ENCODE assay signal across 8 cellular contexts in genomic region chr12:75481774-75482173, GRCh38. TPM values are rescaled to one million over a fixed set of nuclear protein-coding genes. Genes with fewer than 3 reads are reported as not detected.
A peak's percentile ranks its signal among the peaks of the same experiment; 100 is the strongest.
DNase-seq lines count a peak whose midpoint lies in the region; ATAC-seq and TF ChIP-seq lines count a peak whose summit lies in the region.

No MANE protein-coding gene starts in this region.

- H3K4me2 ChIP-seq in osteoblast (ENCODE audit: insufficient read depth, low read length), result peak overlapping the region; percentile 90
- H3K4me2 ChIP-seq in H9 (ENCODE audit: insufficient read depth, insufficient read length, low read length), result no peak overlapping the region

- peak overlapping the region; percentile 69 for H3K27ac ChIP-seq in CD8-positive, alpha-beta T cell (ENCODE audit: low read depth, low read length)
- H3K27ac ChIP-seq in osteoblast (ENCODE audit: low read depth, low read length), result peak overlapping the region; percentile 89
- H3K27ac ChIP-seq in H9 (ENCODE audit: insufficient read length, low read depth, low read length), result no peak overlapping the region

- H2AK5ac ChIP-seq in H9 (ENCODE audit: insufficient read length, low read length), result no peak overlapping the region

- no peak for DNase-seq in CD8-positive, alpha-beta T cell
- DNase-seq in M059J (ENCODE audit: low read depth) (peak; percentile 61), chondrocyte (ENCODE audit: low spot score) (no peak), osteoblast (ENCODE audit: insufficient read length, low spot score, missing footprints) (no peak), H9 (no peak), NCI-H2107 (lab: John Stamatoyannopoulos, UW) (no peak), SW 1271 (lab: John Stamatoyannopoulos, UW) (no peak), germinal center (ENCODE audit: low spot score) (no peak)

- H3K79me2 ChIP-seq in osteoblast (ENCODE audit: insufficient read depth, low read length) (peaks cover 56% of the 10 kb centered on the region), H9 (ENCODE audit: insufficient read depth, low read length) (no peaks in the 10 kb centered on the region)

- H3K4me1 Mint-ChIP-seq in CD8-positive, alpha-beta T cell (ENCODE audit: low read depth), result peaks cover 89% of the 10 kb centered on the region
- H3K4me1 Mint-ChIP-seq in chondrocyte (ENCODE audit: low read depth), result peaks cover 63% of the 10 kb centered on the region
- peaks cover 14 to 23% of the 10 kb centered on the region in 2 experiments for H3K4me1 Mint-ChIP-seq in H9

- H3K9me3 ChIP-seq in CD8-positive, alpha-beta T cell (ENCODE audit: low read length), result no peaks in the 10 kb centered on the region
- H3K9me3 ChIP-seq in osteoblast (ENCODE audit: low read depth, low read length) (no peaks in the 10 kb centered on the region), H9 (ENCODE audit: control insufficient read depth, low read depth, low read length) (no peaks in the 10 kb centered on the region)

- H3K79me1 ChIP-seq in H9 (ENCODE audit: insufficient read depth, low read depth, low read length, poor library complexity, severe bottlenecking), result no peaks in the 10 kb centered on the region

- H3T11ph ChIP-seq in H9 (ENCODE audit: low read length), result no peak overlapping the region

- H3K14ac ChIP-seq in H9 (ENCODE audit: insufficient read depth, low read length), result no peak overlapping the region

- no peak overlapping the region for H3K18ac ChIP-seq in H9 (ENCODE audit: insufficient read length, low read depth, low read length)

- no peak overlapping the region for H3K4ac ChIP-seq in H9 (ENCODE audit: low read depth, low read length)

- H3K36me3 ChIP-seq in CD8-positive, alpha-beta T cell (ENCODE audit: insufficient read depth, low read length), result no peaks in the 10 kb centered on the region
- peaks cover 39% of the 10 kb centered on the region for H3K36me3 ChIP-seq in osteoblast (ENCODE audit: insufficient read depth, low read length)

- peak overlapping the region; percentile 98 for H3K4me3 Mint-ChIP-seq in CD8-positive, alpha-beta T cell
- peak overlapping the region; percentile 92 for H3K4me3 Mint-ChIP-seq in chondrocyte (ENCODE audit: unreplicated experiment)
- no peak overlapping the region for H3K4me3 Mint-ChIP-seq in H9

- H3K27me3 Mint-ChIP-seq in CD8-positive, alpha-beta T cell (ENCODE audit: low read depth), result no peaks in the 10 kb centered on the region
- H3K27me3 Mint-ChIP-seq in chondrocyte (ENCODE audit: low read depth), result no peaks in the 10 kb centered on the region
- H3K27me3 Mint-ChIP-seq in H9 (ENCODE audit: low read depth), result no peaks in the 10 kb centered on the region

- ATAC-seq in CD8-positive, alpha-beta T cell, result no peak

- no peak overlapping the region for H3K9ac ChIP-seq in H9 (ENCODE audit: extremely low read depth, insufficient read length, low read length)

- no peak overlapping the region for H2BK15ac ChIP-seq in H9 (ENCODE audit: low read depth, low read length)

- CTCF ChIA-PET in CD8-positive, alpha-beta T cell (lab: Charles Lee), result interaction anchor here (1.7 to 6.5 kb wide), 4 partner anchors 23 to 147 kb away, joined by 5 to 35 read pairs (median 8); partner anchors contain the start of genes GLIPR1L1, GLIPR1L2 and KRR1

- H3K56ac ChIP-seq in H9 (ENCODE audit: insufficient read length, low read depth, low read length), result no peak overlapping the region

- peaks cover 57% of the 10 kb centered on the region for H3K4me1 ChIP-seq in CD8-positive, alpha-beta T cell (ENCODE audit: insufficient read depth, low read length)
- peaks cover 65% of the 10 kb centered on the region for H3K4me1 ChIP-seq in osteoblast (ENCODE audit: insufficient read depth, low read length)
- H3K4me1 ChIP-seq in H9 (ENCODE audit: insufficient read depth, low read length), result no peaks in the 10 kb centered on the region; the same call in 1 of the 2 replicates

- H4K5ac ChIP-seq in H9 (ENCODE audit: insufficient read length, low read depth, low read length), result no peak overlapping the region

- H4K91ac ChIP-seq in H9 (ENCODE audit: insufficient read length, low read depth, low read length), result no peak overlapping the region

- peak overlapping the region; percentile 51 for H3K4me3 ChIP-seq in CD8-positive, alpha-beta T cell (ENCODE audit: low read depth, low read length)
- peak overlapping the region; percentile 72 for H3K4me3 ChIP-seq in osteoblast (ENCODE audit: insufficient read depth, low read length)

- H3K27me3 ChIP-seq in CD8-positive, alpha-beta T cell (ENCODE audit: insufficient read depth, low read length), result no peaks in the 10 kb centered on the region
- no peaks in the 10 kb centered on the region for H3K27me3 ChIP-seq in osteoblast (ENCODE audit: insufficient read depth, low read length)
- H3K27me3 ChIP-seq in H9 (ENCODE audit: insufficient read depth, low read length), result no peaks in the 10 kb centered on the region

- H3K9me3 Mint-ChIP-seq in CD8-positive, alpha-beta T cell, result no peaks in the 10 kb centered on the region
- H3K9me3 Mint-ChIP-seq in chondrocyte (ENCODE audit: low read depth) (no peaks in the 10 kb centered on the region), H9 (no peaks in the 10 kb centered on the region)

- no peaks in the 10 kb centered on the region for H3K23me2 ChIP-seq in H9 (ENCODE audit: insufficient read length, low read depth, low read length, poor library complexity, severe bottlenecking)

- peaks cover 29% of the 10 kb centered on the region for H3K36me3 Mint-ChIP-seq in CD8-positive, alpha-beta T cell
- H3K36me3 Mint-ChIP-seq in chondrocyte (ENCODE audit: low read depth), result peaks cover 8% of the 10 kb centered on the region
- no peaks in the 10 kb centered on the region for H3K36me3 Mint-ChIP-seq in H9 (ENCODE audit: insufficient read depth in 1 of 3, low read depth in 3 of 3)

- no peak overlapping the region for H2BK120ac ChIP-seq in H9 (ENCODE audit: low read depth, low read length, poor library complexity, severe bottlenecking)

- no peak overlapping the region for H2AFZ ChIP-seq in osteoblast (ENCODE audit: low read length)
- no peak overlapping the region for H2AFZ ChIP-seq in H9 (ENCODE audit: low read length)

- H3K23ac ChIP-seq in H9 (ENCODE audit: insufficient read length, low read depth, low read length), result no peak overlapping the region

- TF ChIP-seq CTCF in CD8-positive, alpha-beta T cell (IDR thresholded peaks at IDR 0.05), result no peak
- TF ChIP-seq CTCF in chondrocyte (IDR thresholded peaks at IDR 0.05) (no peak), osteoblast (IDR thresholded peaks at IDR 0.05; ENCODE audit: extremely low read depth, low read depth, low read length) (no peak), H9 (conservative IDR thresholded peaks at IDR 0.05) (no peak)

- peak overlapping the region; percentile 98 for H3K27ac Mint-ChIP-seq in CD8-positive, alpha-beta T cell
- H3K27ac Mint-ChIP-seq in chondrocyte (ENCODE audit: unreplicated experiment) (peak overlapping the region; percentile 98), H9 (no peak overlapping the region)

- H2BK20ac ChIP-seq in H9 (ENCODE audit: low read depth, low read length, poor library complexity, severe bottlenecking), result no peak overlapping the region

- no peak overlapping the region for H2BK12ac ChIP-seq in H9 (ENCODE audit: insufficient read length, low read depth, low read length)

- H4K8ac ChIP-seq in H9 (replicated peaks; ENCODE audit: insufficient read length, low read depth, low read length), result no peak overlapping the region

- H4K20me1 ChIP-seq in osteoblast (ENCODE audit: insufficient read depth, low read length) (no peaks in the 10 kb centered on the region), H9 (ENCODE audit: control insufficient read depth, insufficient read depth, insufficient read length) (no peaks in the 10 kb centered on the region)

- POLR2A ChIA-PET in CD8-positive, alpha-beta T cell (lab: Charles Lee), result interaction anchor here (1.3 to 4.0 kb wide), 5 partner anchors 23 to 1077 kb away, joined by 6 to 26 read pairs (median 8); partner anchors contain the start of genes GLIPR1L2, KRR1 and OSBPL8

- H2BK5ac ChIP-seq in H9 (ENCODE audit: insufficient read length, low read length), result no peak overlapping the region

- no CpG with 5 or more reads among the region's 4 CpGs for WGBS in H9 (ENCODE audit: extremely low coverage, insufficient read length, low lambda C conversion rate)

- intact Hi-C loops in CD8-positive, alpha-beta T cell (cut with DNase I, micrococcal nuclease), result loop anchor here (2.0 to 10.0 kb wide), 5 partner anchors 21 to 1283 kb away; partner anchors contain the start of genes KRR1 (in 1 of the 2), PHLDA1 (in 1 of the 2) and ZDHHC17 (in 1 of the 2)

RNA-seq across cellular contexts. Expression of gene GLIPR1, which starts 1.2 kb away (rescaled TPM):
- total RNA-seq in CD8-positive, alpha-beta T cell, result 10 to 100 TPM; 20.8 to 23.1 TPM
- total RNA-seq in M059J (2014; rRNA removed; shearing (Covaris generic)), result 82.2 and 131 TPM in 2 replicates
- total RNA-seq in chondrocyte, result 71.3 to 123 TPM (median 119 TPM) in 3 replicates
- 83.2 and 89.3 TPM in 2 replicates for total RNA-seq in osteoblast
- total RNA-seq in H9 (2021), result 0.09 and 0.13 TPM in 2 replicates

RNA-seq across cellular contexts. Expression of gene KRR1, which starts 29.6 kb away (rescaled TPM):
- total RNA-seq in CD8-positive, alpha-beta T cell, result 100 to 1,000 TPM; 158 to 161 TPM
- total RNA-seq in M059J (2014; rRNA removed; shearing (Covaris generic)), result 47.1 and 93.0 TPM in 2 replicates
- 33.0 to 46.4 TPM (median 37.5 TPM) in 3 replicates for total RNA-seq in chondrocyte
- 37.4 and 45.6 TPM in 2 replicates for total RNA-seq in osteoblast
- total RNA-seq in H9 (2021), result 88.9 and 92.2 TPM in 2 replicates

Comparison
In these comparisons a context has a peak if more than half of its experiments do, and no peak if none do; other contexts are left out.
1. H3K27ac Mint-ChIP-seq: peak in CD8-positive, alpha-beta T cell (single experiment) and chondrocyte (single experiment); none in H9 (0 of 3).
2. H3K4me3 Mint-ChIP-seq: peak in CD8-positive, alpha-beta T cell (single experiment) and chondrocyte (single experiment); none in H9 (0 of 2).
3. RNA of gene GLIPR1, which starts 1.2 kb away (total RNA-seq): 71.3 to 123 TPM in chondrocyte, 83.2 to 89.3 TPM in osteoblast, 82.2 to 131 TPM in M059J and 20.8 to 23.1 TPM in CD8-positive, alpha-beta T cell; 0.09 to 0.13 TPM in H9; every median in the first group is over 10 times any median in the second.